Comparison of ENCODE assay signal across 1 cellular context in the genomic region with DNA sequence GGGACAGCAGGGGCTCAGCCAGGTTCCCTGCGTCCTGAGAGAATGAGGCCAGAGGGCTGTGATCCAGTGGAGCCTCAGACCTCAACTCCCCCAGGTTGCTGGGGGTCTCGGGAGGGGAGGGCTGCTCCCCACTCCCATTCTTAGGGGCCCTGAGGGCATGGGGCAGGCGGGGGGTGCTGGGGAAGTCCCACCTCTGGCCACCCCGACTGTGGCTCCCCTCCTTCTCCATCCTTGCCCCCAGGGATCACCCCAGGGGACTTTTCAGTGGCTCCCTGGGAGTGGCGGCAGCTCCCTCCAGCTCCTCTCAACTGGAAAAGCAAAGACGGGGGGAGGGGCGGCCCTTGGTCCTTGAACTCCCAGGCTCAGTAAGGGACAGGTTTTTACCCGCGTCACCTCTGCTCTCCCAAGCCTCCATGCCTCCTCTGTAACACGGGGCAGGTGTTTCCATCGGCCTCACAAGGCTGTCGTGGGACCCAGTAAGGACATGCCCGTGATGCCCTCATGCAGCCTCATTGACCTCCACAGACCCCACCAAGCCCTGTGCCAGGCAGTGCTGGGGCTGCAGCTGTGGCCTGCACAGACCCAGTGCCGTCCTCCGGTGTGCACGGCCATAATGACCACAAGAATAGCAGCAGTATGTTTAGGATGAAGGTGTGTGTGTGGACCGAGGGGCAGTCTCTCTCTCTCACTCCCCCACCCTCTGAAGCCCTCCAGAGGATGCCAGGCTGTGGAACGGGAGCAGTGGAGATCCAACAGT.
TF ChIP-seq lines count a peak whose summit lies in the region.

No MANE protein-coding gene starts in this region.

TF ChIP-seq in GM23338, 12 proteins besides CTCF, POLR2A, EP300 and RAD21 (continued from another document):
- TF ChIP-seq, protein P1, sequence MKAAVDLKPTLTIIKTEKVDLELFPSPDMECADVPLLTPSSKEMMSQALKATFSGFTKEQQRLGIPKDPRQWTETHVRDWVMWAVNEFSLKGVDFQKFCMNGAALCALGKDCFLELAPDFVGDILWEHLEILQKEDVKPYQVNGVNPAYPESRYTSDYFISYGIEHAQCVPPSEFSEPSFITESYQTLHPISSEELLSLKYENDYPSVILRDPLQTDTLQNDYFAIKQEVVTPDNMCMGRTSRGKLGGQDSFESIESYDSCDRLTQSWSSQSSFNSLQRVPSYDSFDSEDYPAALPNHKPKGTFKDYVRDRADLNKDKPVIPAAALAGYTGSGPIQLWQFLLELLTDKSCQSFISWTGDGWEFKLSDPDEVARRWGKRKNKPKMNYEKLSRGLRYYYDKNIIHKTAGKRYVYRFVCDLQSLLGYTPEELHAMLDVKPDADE (IDR thresholded peaks at IDR 0.05), result no peak
- TF ChIP-seq POLR2AphosphoS5 (IDR thresholded peaks at IDR 0.05; ENCODE audit: low read depth) (no peak), JUNB (IDR thresholded peaks at IDR 0.05; ENCODE audit: unreplicated experiment) (no peak), CREB1 (CRISPR knock-in tag; IDR thresholded peaks at IDR 0.05; ENCODE audit: low read depth) (no peak), STAT1 (IDR thresholded peaks at IDR 0.05; ENCODE audit: unreplicated experiment) (no peak), NANOG (IDR thresholded peaks at IDR 0.05; ENCODE audit: borderline replicate concordance) (no peak), ZNF114 (CRISPR knock-in tag; IDR thresholded peaks at IDR 0.05) (no peak), EZH2phosphoT487 (IDR thresholded peaks at IDR 0.05; ENCODE audit: unreplicated experiment) (no peak)
- TF ChIP-seq, protein P2, sequence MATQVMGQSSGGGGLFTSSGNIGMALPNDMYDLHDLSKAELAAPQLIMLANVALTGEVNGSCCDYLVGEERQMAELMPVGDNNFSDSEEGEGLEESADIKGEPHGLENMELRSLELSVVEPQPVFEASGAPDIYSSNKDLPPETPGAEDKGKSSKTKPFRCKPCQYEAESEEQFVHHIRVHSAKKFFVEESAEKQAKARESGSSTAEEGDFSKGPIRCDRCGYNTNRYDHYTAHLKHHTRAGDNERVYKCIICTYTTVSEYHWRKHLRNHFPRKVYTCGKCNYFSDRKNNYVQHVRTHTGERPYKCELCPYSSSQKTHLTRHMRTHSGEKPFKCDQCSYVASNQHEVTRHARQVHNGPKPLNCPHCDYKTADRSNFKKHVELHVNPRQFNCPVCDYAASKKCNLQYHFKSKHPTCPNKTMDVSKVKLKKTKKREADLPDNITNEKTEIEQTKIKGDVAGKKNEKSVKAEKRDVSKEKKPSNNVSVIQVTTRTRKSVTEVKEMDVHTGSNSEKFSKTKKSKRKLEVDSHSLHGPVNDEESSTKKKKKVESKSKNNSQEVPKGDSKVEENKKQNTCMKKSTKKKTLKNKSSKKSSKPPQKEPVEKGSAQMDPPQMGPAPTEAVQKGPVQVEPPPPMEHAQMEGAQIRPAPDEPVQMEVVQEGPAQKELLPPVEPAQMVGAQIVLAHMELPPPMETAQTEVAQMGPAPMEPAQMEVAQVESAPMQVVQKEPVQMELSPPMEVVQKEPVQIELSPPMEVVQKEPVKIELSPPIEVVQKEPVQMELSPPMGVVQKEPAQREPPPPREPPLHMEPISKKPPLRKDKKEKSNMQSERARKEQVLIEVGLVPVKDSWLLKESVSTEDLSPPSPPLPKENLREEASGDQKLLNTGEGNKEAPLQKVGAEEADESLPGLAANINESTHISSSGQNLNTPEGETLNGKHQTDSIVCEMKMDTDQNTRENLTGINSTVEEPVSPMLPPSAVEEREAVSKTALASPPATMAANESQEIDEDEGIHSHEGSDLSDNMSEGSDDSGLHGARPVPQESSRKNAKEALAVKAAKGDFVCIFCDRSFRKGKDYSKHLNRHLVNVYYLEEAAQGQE (IDR thresholded peaks at IDR 0.05; ENCODE audit: unreplicated experiment), result no peak
- TF ChIP-seq, protein P3, sequence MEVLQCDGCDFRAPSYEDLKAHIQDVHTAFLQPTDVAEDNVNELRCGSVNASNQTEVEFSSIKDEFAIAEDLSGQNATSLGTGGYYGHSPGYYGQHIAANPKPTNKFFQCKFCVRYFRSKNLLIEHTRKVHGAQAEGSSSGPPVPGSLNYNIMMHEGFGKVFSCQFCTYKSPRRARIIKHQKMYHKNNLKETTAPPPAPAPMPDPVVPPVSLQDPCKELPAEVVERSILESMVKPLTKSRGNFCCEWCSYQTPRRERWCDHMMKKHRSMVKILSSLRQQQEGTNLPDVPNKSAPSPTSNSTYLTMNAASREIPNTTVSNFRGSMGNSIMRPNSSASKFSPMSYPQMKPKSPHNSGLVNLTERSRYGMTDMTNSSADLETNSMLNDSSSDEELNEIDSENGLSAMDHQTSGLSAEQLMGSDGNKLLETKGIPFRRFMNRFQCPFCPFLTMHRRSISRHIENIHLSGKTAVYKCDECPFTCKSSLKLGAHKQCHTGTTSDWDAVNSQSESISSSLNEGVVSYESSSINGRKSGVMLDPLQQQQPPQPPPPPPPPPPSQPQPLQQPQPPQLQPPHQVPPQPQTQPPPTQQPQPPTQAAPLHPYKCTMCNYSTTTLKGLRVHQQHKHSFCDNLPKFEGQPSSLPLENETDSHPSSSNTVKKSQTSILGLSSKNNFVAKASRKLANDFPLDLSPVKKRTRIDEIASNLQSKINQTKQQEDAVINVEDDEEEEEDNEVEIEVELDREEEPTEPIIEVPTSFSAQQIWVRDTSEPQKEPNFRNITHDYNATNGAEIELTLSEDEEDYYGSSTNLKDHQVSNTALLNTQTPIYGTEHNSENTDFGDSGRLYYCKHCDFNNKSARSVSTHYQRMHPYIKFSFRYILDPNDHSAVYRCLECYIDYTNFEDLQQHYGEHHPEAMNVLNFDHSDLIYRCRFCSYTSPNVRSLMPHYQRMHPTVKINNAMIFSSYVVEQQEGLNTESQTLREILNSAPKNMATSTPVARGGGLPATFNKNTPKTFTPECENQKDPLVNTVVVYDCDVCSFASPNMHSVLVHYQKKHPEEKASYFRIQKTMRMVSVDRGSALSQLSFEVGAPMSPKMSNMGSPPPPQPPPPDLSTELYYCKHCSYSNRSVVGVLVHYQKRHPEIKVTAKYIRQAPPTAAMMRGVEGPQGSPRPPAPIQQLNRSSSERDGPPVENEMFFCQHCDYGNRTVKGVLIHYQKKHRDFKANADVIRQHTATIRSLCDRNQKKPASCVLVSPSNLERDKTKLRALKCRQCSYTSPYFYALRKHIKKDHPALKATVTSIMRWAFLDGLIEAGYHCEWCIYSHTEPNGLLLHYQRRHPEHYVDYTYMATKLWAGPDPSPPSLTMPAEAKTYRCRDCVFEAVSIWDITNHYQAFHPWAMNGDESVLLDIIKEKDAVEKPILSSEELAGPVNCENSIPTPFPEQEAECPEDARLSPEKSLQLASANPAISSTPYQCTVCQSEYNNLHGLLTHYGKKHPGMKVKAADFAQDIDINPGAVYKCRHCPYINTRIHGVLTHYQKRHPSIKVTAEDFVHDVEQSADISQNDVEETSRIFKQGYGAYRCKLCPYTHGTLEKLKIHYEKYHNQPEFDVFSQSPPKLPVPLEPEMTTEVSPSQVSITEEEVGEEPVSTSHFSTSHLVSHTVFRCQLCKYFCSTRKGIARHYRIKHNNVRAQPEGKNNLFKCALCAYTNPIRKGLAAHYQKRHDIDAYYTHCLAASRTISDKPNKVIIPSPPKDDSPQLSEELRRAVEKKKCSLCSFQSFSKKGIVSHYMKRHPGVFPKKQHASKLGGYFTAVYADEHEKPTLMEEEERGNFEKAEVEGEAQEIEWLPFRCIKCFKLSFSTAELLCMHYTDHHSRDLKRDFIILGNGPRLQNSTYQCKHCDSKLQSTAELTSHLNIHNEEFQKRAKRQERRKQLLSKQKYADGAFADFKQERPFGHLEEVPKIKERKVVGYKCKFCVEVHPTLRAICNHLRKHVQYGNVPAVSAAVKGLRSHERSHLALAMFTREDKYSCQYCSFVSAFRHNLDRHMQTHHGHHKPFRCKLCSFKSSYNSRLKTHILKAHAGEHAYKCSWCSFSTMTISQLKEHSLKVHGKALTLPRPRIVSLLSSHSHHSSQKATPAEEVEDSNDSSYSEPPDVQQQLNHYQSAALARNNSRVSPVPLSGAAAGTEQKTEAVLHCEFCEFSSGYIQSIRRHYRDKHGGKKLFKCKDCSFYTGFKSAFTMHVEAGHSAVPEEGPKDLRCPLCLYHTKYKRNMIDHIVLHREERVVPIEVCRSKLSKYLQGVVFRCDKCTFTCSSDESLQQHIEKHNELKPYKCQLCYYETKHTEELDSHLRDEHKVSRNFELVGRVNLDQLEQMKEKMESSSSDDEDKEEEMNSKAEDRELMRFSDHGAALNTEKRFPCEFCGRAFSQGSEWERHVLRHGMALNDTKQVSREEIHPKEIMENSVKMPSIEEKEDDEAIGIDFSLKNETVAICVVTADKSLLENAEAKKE (CRISPR knock-in tag; IDR thresholded peaks at IDR 0.05), result no peak
